In genomic region chr2:41911033-41911432, GRCh38 we compare ENCODE assay signal across 24 cellular contexts.
"Had no signal": no experiment of that assay in that cellular context is flagged by ENCODE, and none has a peak within 500 bp of the region (broad histone marks: within the 10 kb centered on the region; RNA-seq: fewer than 3 reads in every experiment).

No MANE protein-coding gene starts in this region.

- DNase-seq: activated CD4-positive, alpha-beta T cell treated with anti-CD3 and anti-CD28 coated beads for 48 hours; activated CD4-positive, alpha-beta T cell treated with anti-CD3 and anti-CD28 coated beads, Interleukin-2, amount 50 U/mL, for 48 hours; activated CD4-positive, CD25-positive, alpha-beta regulatory T cell treated with anti-CD3 and anti-CD28 coated beads, Interleukin-2, amount 50 U/mL, for 72 hours; activated CD8-positive, alpha-beta memory T cell treated with anti-CD3 and anti-CD28 coated beads, Interleukin-2, amount 10 ng/mL, durations not matched to agents 7 days and 5 days; activated effector memory CD4-positive, alpha-beta T cell treated with anti-CD3 and anti-CD28 coated beads, Interleukin-2, amount 50 U/mL, for 16 hours; activated naive CD4-positive, alpha-beta T cell treated with Interleukin-2 at 50 U/mL for 16 hours; activated naive CD8-positive, alpha-beta T cell treated with anti-CD3 and anti-CD28 coated beads, Interleukin-2, amount 50 U/mL, for 24 hours; activated T-cell treated with anti-CD3 and anti-CD28 coated beads, Interleukin-2, amount 50 U/mL, for 24 hours; amniotic stem cell; NCI-H1092; NCI-H1417; NCI-H1930; NCI-H2171 treated with DMSO at 0.1 percent for 48 hours; NCI-H226; NCI-H526; NCI-H82; NK-92 treated with Interleukin-12 subunit alpha and Interleukin-12 subunit beta, amount 100 ng/mL, for 24 hours; PC-3; SHP77 had no signal

- H3K36me3 ChIP-seq: ascending aorta had no signal

- ATAC-seq: activated CD8-positive, alpha-beta memory T cell treated with anti-CD3 and anti-CD28 coated beads, Interleukin-2, amount 10 ng/mL, durations not matched to agents 7 days and 5 days; activated naive CD4-positive, alpha-beta T cell treated with anti-CD3 and anti-CD28 coated beads, Interleukin-2, amount 50 U/mL, for 72 hours; activated naive CD8-positive, alpha-beta T cell treated with anti-CD3 and anti-CD28 coated beads, Interleukin-2, amount 50 U/mL, for 24 hours; PC-3; WTC11 had no signal

- H3K4me2 ChIP-seq: KMS-11 had no signal

- H3K9me3 ChIP-seq: ascending aorta had no signal

- FAIRE-seq: RCC 7860 had no signal

- H3K4me3 ChIP-seq: ascending aorta had no signal

- H3K9ac ChIP-seq: KMS-11 had no signal

- H3K27me3 ChIP-seq: ascending aorta had no signal

- H3K27ac ChIP-seq: ascending aorta, KMS-11 had no signal
